In the genomic region with DNA sequence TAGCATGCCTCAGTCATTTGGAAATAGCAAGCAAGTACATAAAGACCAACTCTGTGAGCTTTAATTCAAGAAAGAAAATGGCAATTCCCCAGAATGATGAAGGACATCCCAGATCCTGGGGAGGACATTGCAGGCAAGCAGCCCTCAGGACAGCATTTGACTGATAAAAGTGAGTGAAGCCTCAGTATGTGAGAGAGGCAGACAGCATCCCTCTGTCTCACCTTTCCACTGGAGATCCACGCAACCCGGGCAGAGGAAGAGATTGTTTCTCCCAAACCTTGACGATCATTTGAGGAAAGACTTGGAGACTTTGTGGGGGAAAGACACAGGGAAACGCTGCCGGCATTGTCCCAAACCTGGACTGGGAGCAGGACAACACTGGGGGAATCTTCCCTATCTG, we compare ENCODE assay signal across 8 cellular contexts.
A peak's percentile ranks its signal among the peaks of the same experiment; 100 is the strongest.
DNase-seq lines count a peak whose midpoint lies in the region; ATAC-seq and TF ChIP-seq lines count a peak whose summit lies in the region.
"Not testable (repeated sequence)": the region's sequence is repeated elsewhere in the genome, so short reads cannot be mapped to it uniquely, and the experiment has no call there.

No MANE protein-coding gene starts in this region.

- peak overlapping the region; percentile 29 for H3K4me3 ChIP-seq in BJ (ENCODE audit: low read depth, low read length)
- H3K4me3 ChIP-seq in HUES6 (ENCODE audit: low read depth, low read length), result peak overlapping the region; percentile 54
- H3K4me3 ChIP-seq in WI38 (ENCODE audit: low read depth, low read length), result peak overlapping the region; percentile 14
- H3K4me3 ChIP-seq in choroid plexus epithelial cell (ENCODE audit: low read depth, low read length), result peak overlapping the region; percentile 41
- peak overlapping the region; percentile 35 to 59 for H3K4me3 ChIP-seq in foreskin fibroblast (ENCODE audit: low read depth in 1 of 2, low read length in 2 of 2)
- peak overlapping the region in 2 of 3 donors; percentile 14 to 21 for H3K4me3 ChIP-seq in right lobe of liver
- H3K4me3 ChIP-seq in parathyroid adenoma (ENCODE audit: low read depth, low read length), result not testable (repeated sequence)
- H3K4me3 ChIP-seq in testis, result peak overlapping the region; percentile 32 to 43

- not testable (repeated sequence) for DNase-seq in BJ (ENCODE audit: low read depth); right lobe of liver; testis
- peak; percentile 3 for DNase-seq in choroid plexus epithelial cell (ENCODE audit: low read depth)
- peak in 1 of 2 donors; percentile 7 for DNase-seq in foreskin fibroblast

- not testable (repeated sequence) for H3K27me3 ChIP-seq in BJ (ENCODE audit: control insufficient read depth, insufficient read depth, low read length); HUES6 (ENCODE audit: control insufficient read depth, insufficient read depth, low read length); right lobe of liver; parathyroid adenoma (ENCODE audit: control insufficient read depth, insufficient read depth, low read length); testis

- H3K27ac ChIP-seq in HUES6 (ENCODE audit: low read depth, low read length); right lobe of liver; parathyroid adenoma; testis: not testable (repeated sequence)

- H3K79me2 ChIP-seq in parathyroid adenoma, result not testable (repeated sequence)

- CTCF ChIA-PET in BJ (lab: Yijun Ruan, JAX), result interaction anchor here (0.6 to 1.5 kb wide), 5 partner anchors 27 to 287 kb away, joined by 3 to 7 read pairs (median 3); no protein-coding TSS in a partner anchor

- peak overlapping the region; percentile 76 for H2AFZ ChIP-seq in parathyroid adenoma

- POLR2A ChIA-PET in BJ (lab: Charles Lee), result not testable (repeated sequence)

- H3K4me2 ChIP-seq in parathyroid adenoma (ENCODE audit: low read length), result peak overlapping the region; percentile 22

- H3K36me3 ChIP-seq in BJ (ENCODE audit: control insufficient read depth, insufficient read depth, low read length); HUES6 (ENCODE audit: control insufficient read depth, insufficient read depth, low read length); right lobe of liver; parathyroid adenoma (ENCODE audit: control insufficient read depth, insufficient read depth, low read length); testis (ENCODE audit: low read depth, missing control alignments): not testable (repeated sequence)

- H3K9me3 ChIP-seq in HUES6 (ENCODE audit: control insufficient read depth, insufficient read depth, low read depth, low read length); right lobe of liver; parathyroid adenoma (ENCODE audit: control insufficient read depth, low read length); testis: not testable (repeated sequence)

- not testable (repeated sequence) for H3K4me1 ChIP-seq in HUES6 (ENCODE audit: control insufficient read depth, insufficient read depth, low read length); right lobe of liver; parathyroid adenoma; testis

- no CpG with 5 or more reads among the region's 5 CpGs for WGBS in right lobe of liver (ENCODE audit: insufficient coverage, low coverage, low lambda C conversion rate, missing lambda C conversion rate)
- 5 to 8% methylated on average over 5 of the region's 5 CpGs for WGBS in testis, 2 donors

- intact Hi-C loops in right lobe of liver (cut with DNase I); testis (cut with DNase I; ENCODE audit: low total_unique reads): not testable (repeated sequence)

- not testable (repeated sequence) for TF ChIP-seq CTCF in BJ (IDR thresholded peaks at IDR 0.05; ENCODE audit: insufficient read depth, low read depth, low read length); WI38 (IDR thresholded peaks at IDR 0.05; ENCODE audit: low read depth, low read length); choroid plexus epithelial cell (conservative IDR thresholded peaks at IDR 0.05; ENCODE audit: low read depth, low read length); foreskin fibroblast (IDR thresholded peaks at IDR 0.05; ENCODE audit: low read depth, low read length); right lobe of liver (IDR thresholded peaks at IDR 0.05); parathyroid adenoma (IDR thresholded peaks at IDR 0.05); testis (IDR thresholded peaks at IDR 0.05)

- not testable (repeated sequence) for ATAC-seq in right lobe of liver

- H3K9ac ChIP-seq in HUES6 (ENCODE audit: low read length), result peak overlapping the region; percentile 68
- not testable (repeated sequence) for H3K9ac ChIP-seq in parathyroid adenoma

- not testable (repeated sequence) for TF ChIP-seq POLR2A in right lobe of liver (IDR thresholded peaks at IDR 0.05); testis (IDR thresholded peaks at IDR 0.05)
